Comparison of ENCODE assay signal across 1 cellular context in genomic region chrX:108468486-108468885, GRCh38.
TF ChIP-seq lines count a peak whose summit lies in the region.

No MANE protein-coding gene starts in this region.

TF ChIP-seq in HepG2, 621 proteins besides CTCF, POLR2A, EP300 and RAD21:
- no peak for TF ChIP-seq ZNF678 (CRISPR knock-in tag; IDR thresholded peaks at IDR 0.05)
- no peak for TF ChIP-seq GFI1 (CRISPR knock-in tag; IDR thresholded peaks at IDR 0.05; ENCODE audit: borderline replicate concordance)
- no peak for TF ChIP-seq TARDBP (CRISPR knock-in tag; IDR thresholded peaks at IDR 0.05)
- TF ChIP-seq, protein P1, sequence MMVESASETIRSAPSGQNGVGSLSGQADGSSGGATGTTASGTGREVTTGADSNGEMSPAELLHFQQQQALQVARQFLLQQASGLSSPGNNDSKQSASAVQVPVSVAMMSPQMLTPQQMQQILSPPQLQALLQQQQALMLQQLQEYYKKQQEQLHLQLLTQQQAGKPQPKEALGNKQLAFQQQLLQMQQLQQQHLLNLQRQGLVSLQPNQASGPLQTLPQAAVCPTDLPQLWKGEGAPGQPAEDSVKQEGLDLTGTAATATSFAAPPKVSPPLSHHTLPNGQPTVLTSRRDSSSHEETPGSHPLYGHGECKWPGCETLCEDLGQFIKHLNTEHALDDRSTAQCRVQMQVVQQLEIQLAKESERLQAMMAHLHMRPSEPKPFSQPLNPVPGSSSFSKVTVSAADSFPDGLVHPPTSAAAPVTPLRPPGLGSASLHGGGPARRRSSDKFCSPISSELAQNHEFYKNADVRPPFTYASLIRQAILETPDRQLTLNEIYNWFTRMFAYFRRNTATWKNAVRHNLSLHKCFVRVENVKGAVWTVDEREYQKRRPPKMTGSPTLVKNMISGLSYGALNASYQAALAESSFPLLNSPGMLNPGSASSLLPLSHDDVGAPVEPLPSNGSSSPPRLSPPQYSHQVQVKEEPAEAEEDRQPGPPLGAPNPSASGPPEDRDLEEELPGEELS (CRISPR knock-in tag; IDR thresholded peaks at IDR 0.05) = no peak
- TF ChIP-seq ZNF746 (CRISPR knock-in tag; IDR thresholded peaks at IDR 0.05) = no peak
- TF ChIP-seq ZNF790 (CRISPR knock-in tag; IDR thresholded peaks at IDR 0.05; ENCODE audit: borderline replicate concordance) = no peak
- no peak for TF ChIP-seq ZNF577 (CRISPR knock-in tag; IDR thresholded peaks at IDR 0.05; ENCODE audit: borderline replicate concordance, low read depth)
- TF ChIP-seq RXRA (CRISPR knock-in tag; IDR thresholded peaks at IDR 0.05) = no peak
- TF ChIP-seq SOX13 (IDR thresholded peaks at IDR 0.05) = no peak
- TF ChIP-seq SOX13 (CRISPR knock-in tag; conservative IDR thresholded peaks at IDR 0.05 in 1 of 2, IDR thresholded peaks at IDR 0.05 in 1 of 2) = no peak
- TF ChIP-seq GATA4 (IDR thresholded peaks at IDR 0.05; ENCODE audit: borderline replicate concordance, low read depth) = no peak
- no peak for TF ChIP-seq ZBTB8A (CRISPR knock-in tag; IDR thresholded peaks at IDR 0.05; ENCODE audit: borderline replicate concordance, low read depth)
- TF ChIP-seq NFE2 (CRISPR knock-in tag; IDR thresholded peaks at IDR 0.05) = no peak
- TF ChIP-seq BORCS8-MEF2B (CRISPR knock-in tag; IDR thresholded peaks at IDR 0.05) = no peak
- no peak for TF ChIP-seq AKAP8 (CRISPR knock-in tag; IDR thresholded peaks at IDR 0.05)
- TF ChIP-seq TEAD2 (CRISPR knock-in tag; IDR thresholded peaks at IDR 0.05) = no peak
- TF ChIP-seq SRSF9 (IDR thresholded peaks at IDR 0.05; ENCODE audit: borderline replicate concordance, insufficient read depth, low read depth, low read length, poor library complexity, severe bottlenecking) = no peak
- TF ChIP-seq ZNF569 (CRISPR knock-in tag; IDR thresholded peaks at IDR 0.05; ENCODE audit: borderline replicate concordance) = no peak
- no peak for TF ChIP-seq RAD51 (IDR thresholded peaks at IDR 0.05; ENCODE audit: borderline replicate concordance)
- no peak for TF ChIP-seq SMARCC2 (IDR thresholded peaks at IDR 0.05)
- TF ChIP-seq ZFP91 (CRISPR knock-in tag; IDR thresholded peaks at IDR 0.05; ENCODE audit: borderline replicate concordance) = no peak
TF ChIP-seq in HepG2: peak in this region for 0.
